Comparison of ENCODE assay signal across 14 cellular contexts in the genomic region with DNA sequence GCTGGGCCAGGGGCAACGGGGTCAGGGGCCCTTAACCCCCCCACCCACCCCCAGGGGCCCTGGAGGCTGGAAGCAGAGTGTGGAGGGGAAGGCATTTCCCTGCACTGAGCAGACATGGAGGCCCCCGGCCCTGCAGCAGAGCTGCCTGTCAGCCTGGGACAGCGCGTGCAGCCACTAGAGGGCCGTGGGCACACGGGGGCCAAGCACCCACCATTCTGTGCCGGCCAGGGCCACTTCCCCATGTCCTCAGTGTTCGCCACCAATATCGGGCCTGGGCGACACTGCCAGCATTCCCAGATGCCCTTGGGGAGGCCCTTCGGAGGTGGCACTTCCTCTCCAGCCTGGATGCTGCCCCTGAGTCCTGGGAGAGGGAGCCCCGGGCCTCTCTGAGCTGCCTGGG. TPM values are rescaled to one million over a fixed set of nuclear protein-coding genes. Genes with fewer than 3 reads are reported as not detected.
DNase-seq lines count a peak whose midpoint lies in the region; ATAC-seq and TF ChIP-seq lines count a peak whose summit lies in the region.
"Had no signal": no experiment of that assay in that cellular context is flagged by ENCODE, and none has a peak within 500 bp of the region (broad histone marks: within the 10 kb centered on the region; RNA-seq: fewer than 3 reads in every experiment).

No MANE protein-coding gene starts in this region.

- H3K9me3 ChIP-seq in OCI-LY3 (ENCODE audit: insufficient read depth, low read length) (no peaks in the 10 kb centered on the region), tibial nerve (no peaks in the 10 kb centered on the region)
- no peaks in the 10 kb centered on the region for H3K9me3 ChIP-seq in naive thymus-derived CD4-positive, alpha-beta T cell (ENCODE audit: control insufficient read depth in 2 of 3, low read length in 3 of 3)
- H3K9me3 ChIP-seq: right lobe of liver, SJSA1 had no signal

- ATAC-seq in Right ventricle myocardium superior (ENCODE audit: poor library complexity), result no peak
- no peak for ATAC-seq in left cardiac atrium
- ATAC-seq in naive thymus-derived CD4-positive, alpha-beta T cell, result no peak
- ATAC-seq in GM18519 (IDR thresholded peaks at IDR 0.05; ENCODE audit: low FRiP score, unreplicated experiment), result no peak
- ATAC-seq in GM21528 (IDR thresholded peaks at IDR 0.05; ENCODE audit: low FRiP score, unreplicated experiment), result no peak

- H3K9me3 Mint-ChIP-seq in naive thymus-derived CD4-positive, alpha-beta T cell, result no peaks in the 10 kb centered on the region

- H3K4me3 ChIP-seq in OCI-LY3 (ENCODE audit: low read length) (no peak overlapping the region), fibroblast of the aortic adventitia (ENCODE audit: low read depth, low read length) (no peak overlapping the region), tibial nerve (no peak overlapping the region)
- no peak overlapping the region for H3K4me3 ChIP-seq in naive thymus-derived CD4-positive, alpha-beta T cell (ENCODE audit: low read length)
- H3K4me3 ChIP-seq: right lobe of liver, SJSA1 had no signal

- H3K27me3 ChIP-seq in OCI-LY3 (ENCODE audit: low read depth, low read length), result no peaks in the 10 kb centered on the region
- no peaks in the 10 kb centered on the region for H3K27me3 ChIP-seq in tibial nerve
- H3K27me3 ChIP-seq in naive thymus-derived CD4-positive, alpha-beta T cell (ENCODE audit: control insufficient read depth in 2 of 2, insufficient read depth in 2 of 2, low read length in 2 of 2), result no peaks in the 10 kb centered on the region
- H3K27me3 ChIP-seq: right lobe of liver, SJSA1 had no signal

- intact Hi-C loops in Right ventricle myocardium superior (cut with DNase I), result no loop called here
- intact Hi-C loops in left cardiac atrium (cut with DNase I), result no loop called here
- intact Hi-C loops in naive thymus-derived CD4-positive, alpha-beta T cell (cut with micrococcal nuclease), result no loop called here

- no peak overlapping the region for H3K9ac ChIP-seq in OCI-LY3 (ENCODE audit: low read length)

- H3K4me1 ChIP-seq in OCI-LY3 (ENCODE audit: low read length) (no peaks in the 10 kb centered on the region), tibial nerve (peaks cover 0 to 19% (median 4%) of the 10 kb centered on the region in 4 donors)
- H3K4me1 ChIP-seq in naive thymus-derived CD4-positive, alpha-beta T cell (ENCODE audit: control insufficient read depth in 2 of 2, insufficient read depth in 2 of 2, low read length in 2 of 2), result no peaks in the 10 kb centered on the region
- H3K4me1 ChIP-seq: right lobe of liver, SJSA1 had no signal

- H3K27me3 Mint-ChIP-seq in naive thymus-derived CD4-positive, alpha-beta T cell, result no peaks in the 10 kb centered on the region

- no peaks in the 10 kb centered on the region for H3K79me2 ChIP-seq in OCI-LY3 (ENCODE audit: low read length)

- no peak for TF ChIP-seq EP300 in tibial nerve (IDR thresholded peaks at IDR 0.05)

- H3K36me3 ChIP-seq in OCI-LY3 (replicated peaks; ENCODE audit: low read depth, low read length), result no peaks in the 10 kb centered on the region
- H3K36me3 ChIP-seq in tibial nerve, result peaks cover 0 to 42% (median 0%) of the 10 kb centered on the region in 3 donors
- no peaks in the 10 kb centered on the region for H3K36me3 ChIP-seq in naive thymus-derived CD4-positive, alpha-beta T cell (ENCODE audit: control insufficient read depth in 2 of 3, insufficient read depth in 3 of 3, low read length in 3 of 3)
- H3K36me3 ChIP-seq: right lobe of liver, SJSA1 had no signal

- WGBS in tibial nerve, 2 donors, result 40 to 60% methylated on average over 1 to 8 of the region's 12 CpGs

- peak; percentile 25; the same call in 1 of the 2 replicates for TF ChIP-seq CTCF in OCI-LY3 (IDR thresholded peaks at IDR 0.05; ENCODE audit: low read depth, low read length)
- TF ChIP-seq CTCF in fibroblast of the aortic adventitia (IDR thresholded peaks at IDR 0.05; ENCODE audit: insufficient read depth, low read length), result peak; percentile 18
- TF ChIP-seq CTCF in tibial nerve (IDR thresholded peaks at IDR 0.05), result peak in 1 of 5 experiments; percentile 18

- no peak overlapping the region for H3K27ac ChIP-seq in OCI-LY3 (ENCODE audit: low read length)
- peak overlapping the region in 3 of 4 donors; percentile 30 to 54 (median 50) for H3K27ac ChIP-seq in tibial nerve
- H3K27ac ChIP-seq in naive thymus-derived CD4-positive, alpha-beta T cell (ENCODE audit: low read depth, low read length), result no peak overlapping the region
- H3K27ac ChIP-seq: right lobe of liver, SJSA1 had no signal

- H3K4me2 ChIP-seq in OCI-LY3 (ENCODE audit: low read length), result no peak overlapping the region

- H4K20me1 ChIP-seq in OCI-LY3 (ENCODE audit: insufficient read depth, low read length), result no peaks in the 10 kb centered on the region

- DNase-seq in Right ventricle myocardium superior, result peak; percentile 29
- DNase-seq in left cardiac atrium, result no peak
- no peak for DNase-seq in fibroblast of the aortic adventitia (ENCODE audit: low read depth)
- no peak for DNase-seq in tibial nerve (ENCODE audit: low spot score in 2 of 2)
- no peak for DNase-seq in naive thymus-derived CD4-positive, alpha-beta T cell
- DNase-seq: activated CD4-positive, alpha-beta T cell treated with anti-CD3 and anti-CD28 coated beads for 4 hours; activated naive CD4-positive, alpha-beta T cell treated with anti-CD3 and anti-CD28 coated beads, Interleukin-2, amount 50 U/mL, for 16 hours; NCI-H2171 had no signal

- POLR2A ChIA-PET in naive thymus-derived CD4-positive, alpha-beta T cell (lab: Charles Lee), result no interaction called here

- H3K4me1 Mint-ChIP-seq in naive thymus-derived CD4-positive, alpha-beta T cell, result peaks cover 0 to 3% (median 0%) of the 10 kb centered on the region in 7 donors

- H3K27ac Mint-ChIP-seq in naive thymus-derived CD4-positive, alpha-beta T cell, result no peak overlapping the region

- no peak for TF ChIP-seq POLR2A in tibial nerve (IDR thresholded peaks at IDR 0.05)

- CTCF ChIA-PET in naive thymus-derived CD4-positive, alpha-beta T cell (lab: Charles Lee), result no interaction called here

- H3K36me3 Mint-ChIP-seq in naive thymus-derived CD4-positive, alpha-beta T cell, result no peaks in the 10 kb centered on the region

- H3K4me3 Mint-ChIP-seq in naive thymus-derived CD4-positive, alpha-beta T cell, result no peak overlapping the region

- H2AFZ ChIP-seq in OCI-LY3 (ENCODE audit: low read depth, low read length), result no peak overlapping the region

RNA-seq across cellular contexts. Expression of a gene that starts 23.2 kb away (rescaled TPM):
- total RNA-seq in Right ventricle myocardium superior, result 0.89 TPM
- total RNA-seq in left cardiac atrium, result 1 to 10 TPM in 1 of 2 donors, under 1 TPM in 1; 0.68 to 2.3 TPM
- 0.18 TPM in 1 of 2 replicates, not detected in the other for total RNA-seq in fibroblast of the aortic adventitia (ENCODE audit: low replicate concordance)
- 10 to 100 TPM; 10.0 to 19.2 (median 17.1) TPM for total RNA-seq in tibial nerve
- under 1 TPM in 1 of 5 experiments, not detected in 4; 0.16 TPM for total RNA-seq in naive thymus-derived CD4-positive, alpha-beta T cell
- polyA plus RNA-seq in naive thymus-derived CD4-positive, alpha-beta T cell, result not detected
- total RNA-seq: mononuclear cell had no signal

Comparison
In these comparisons a context has a peak if more than half of its experiments do, and no peak if none do; other contexts are left out.
1. H3K27ac ChIP-seq: peak in tibial nerve (3 of 4); none in OCI-LY3 (single experiment) and naive thymus-derived CD4-positive, alpha-beta T cell (single experiment).